In genomic region chr4:88953400-88953799, GRCh38 we compare ENCODE assay signal across 16 cellular contexts.
DNase-seq lines count a peak whose midpoint lies in the region; ATAC-seq, FAIRE-seq and TF ChIP-seq lines count a peak whose summit lies in the region.
"Had no signal": no experiment of that assay in that cellular context is flagged by ENCODE, and none has a peak within 500 bp of the region (broad histone marks: within the 10 kb centered on the region; RNA-seq: fewer than 3 reads in every experiment).

No MANE protein-coding gene starts in this region.

- H3K4me2 ChIP-seq in GM23338 = no peak overlapping the region

- H4K20me1 ChIP-seq in GM23338 (replicated peaks; ENCODE audit: insufficient read depth) = no peaks in the 10 kb centered on the region

- no peaks in the 10 kb centered on the region for H3K27me3 Mint-ChIP-seq in activated naive CD8-positive, alpha-beta T cell treated with anti-CD3 and anti-CD28 coated beads, Interleukin-2, amount 10 ng/mL, durations not matched to agents 7 days and 5 days
- H3K27me3 Mint-ChIP-seq in activated naive CD8-positive, alpha-beta T cell treated with anti-CD3 and anti-CD28 coated beads, Interleukin-2, amount 50 U/mL, for 24 hours = no peaks in the 10 kb centered on the region
- H3K27me3 Mint-ChIP-seq in GM23338 (ENCODE audit: insufficient read depth, low read depth, poor library complexity) = peaks cover 3% of the 10 kb centered on the region

- no peaks in the 10 kb centered on the region for H3F3A ChIP-seq in GM23338 (replicated peaks; ENCODE audit: low read depth)

- no peak overlapping the region for H3K4me3 ChIP-seq in GM23338
- H3K4me3 ChIP-seq: dorsolateral prefrontal cortex, gastrocnemius medialis, tibial nerve had no signal

- H3K27ac Mint-ChIP-seq in activated naive CD8-positive, alpha-beta T cell treated with anti-CD3 and anti-CD28 coated beads, Interleukin-2, amount 10 ng/mL, durations not matched to agents 7 days and 5 days = peak overlapping the region; percentile 46
- no peak overlapping the region for H3K27ac Mint-ChIP-seq in activated naive CD8-positive, alpha-beta T cell treated with anti-CD3 and anti-CD28 coated beads, Interleukin-2, amount 50 U/mL, for 24 hours
- no peak overlapping the region for H3K27ac Mint-ChIP-seq in GM23338
- H3K27ac Mint-ChIP-seq: nephron had no signal

- H3K79me2 ChIP-seq in GM23338 (replicated peaks; ENCODE audit: insufficient read depth) = no peaks in the 10 kb centered on the region

- H3K36me3 Mint-ChIP-seq in activated naive CD8-positive, alpha-beta T cell treated with anti-CD3 and anti-CD28 coated beads, Interleukin-2, amount 10 ng/mL, durations not matched to agents 7 days and 5 days = peaks cover 14% of the 10 kb centered on the region
- H3K36me3 Mint-ChIP-seq in activated naive CD8-positive, alpha-beta T cell treated with anti-CD3 and anti-CD28 coated beads, Interleukin-2, amount 50 U/mL, for 24 hours (ENCODE audit: low read depth) = no peaks in the 10 kb centered on the region
- H3K36me3 Mint-ChIP-seq in GM23338 (ENCODE audit: low read depth) = peaks cover 18% of the 10 kb centered on the region

- H3K36me3 ChIP-seq in GM23338 (ENCODE audit: insufficient read depth) = no peaks in the 10 kb centered on the region
- H3K36me3 ChIP-seq: gastrocnemius medialis, tibial nerve had no signal

- peaks cover 14% of the 10 kb centered on the region for H3K4me1 Mint-ChIP-seq in activated naive CD8-positive, alpha-beta T cell treated with anti-CD3 and anti-CD28 coated beads, Interleukin-2, amount 10 ng/mL, durations not matched to agents 7 days and 5 days
- peaks cover 4% of the 10 kb centered on the region for H3K4me1 Mint-ChIP-seq in activated naive CD8-positive, alpha-beta T cell treated with anti-CD3 and anti-CD28 coated beads, Interleukin-2, amount 50 U/mL, for 24 hours
- peaks cover 14% of the 10 kb centered on the region for H3K4me1 Mint-ChIP-seq in GM23338
- H3K4me1 Mint-ChIP-seq: nephron had no signal

- FAIRE-seq in urothelium cell line (lab: Jason Lieb, UNC) = no peak
- FAIRE-seq: GM12892 had no signal

- TF ChIP-seq CTCF in GM23338 (conservative IDR thresholded peaks at IDR 0.05; ENCODE audit: low read depth in 2 of 2) = no peak

- H3K27ac ChIP-seq in GM23338 (ENCODE audit: low read depth) = no peak overlapping the region
- H3K27ac ChIP-seq: dorsolateral prefrontal cortex, gastrocnemius medialis had no signal

- H2AFZ ChIP-seq in GM23338 = no peak overlapping the region

- H3K9me2 ChIP-seq in GM23338 (ENCODE audit: insufficient read depth) = no peaks in the 10 kb centered on the region

- peak overlapping the region; percentile 44 for H3K4me3 Mint-ChIP-seq in activated naive CD8-positive, alpha-beta T cell treated with anti-CD3 and anti-CD28 coated beads, Interleukin-2, amount 10 ng/mL, durations not matched to agents 7 days and 5 days
- H3K4me3 Mint-ChIP-seq in activated naive CD8-positive, alpha-beta T cell treated with anti-CD3 and anti-CD28 coated beads, Interleukin-2, amount 50 U/mL, for 24 hours = no peak overlapping the region
- no peak overlapping the region for H3K4me3 Mint-ChIP-seq in GM23338
- H3K4me3 Mint-ChIP-seq: nephron had no signal

- H3K27me3 ChIP-seq in GM23338 (ENCODE audit: insufficient read depth) = no peaks in the 10 kb centered on the region
- H3K27me3 ChIP-seq: dorsolateral prefrontal cortex, gastrocnemius medialis, tibial nerve had no signal

- POLR2A ChIA-PET in activated naive CD8-positive, alpha-beta T cell treated with anti-CD3 and anti-CD28 coated beads, Interleukin-2, amount 10 ng/mL, durations not matched to agents 7 days and 5 days (lab: Charles Lee) = no interaction called here

- peak; percentile 45 for ATAC-seq in activated naive CD8-positive, alpha-beta T cell treated with anti-CD3 and anti-CD28 coated beads, Interleukin-2, amount 10 ng/mL, durations not matched to agents 7 days and 5 days (ENCODE audit: low read depth)
- no peak for ATAC-seq in activated naive CD8-positive, alpha-beta T cell treated with anti-CD3 and anti-CD28 coated beads, Interleukin-2, amount 50 U/mL, for 24 hours
- peak; percentile 89 for ATAC-seq in HG03342 (IDR thresholded peaks at IDR 0.05; ENCODE audit: unreplicated experiment)
- no peak for ATAC-seq in GM23338
- ATAC-seq: gastrocnemius medialis had no signal

- H3K4me1 ChIP-seq in GM23338 (ENCODE audit: insufficient read depth) = peaks cover 6% of the 10 kb centered on the region; the same call in 1 of the 2 replicates
- H3K4me1 ChIP-seq: gastrocnemius medialis had no signal

- no peak for DNase-seq in activated naive CD8-positive, alpha-beta T cell treated with anti-CD3 and anti-CD28 coated beads, Interleukin-2, amount 10 ng/mL, durations not matched to agents 7 days and 5 days
- DNase-seq in activated naive CD8-positive, alpha-beta T cell treated with anti-CD3 and anti-CD28 coated beads, Interleukin-2, amount 50 U/mL, for 24 hours = no peak
- DNase-seq in SKM-1 (lab: John Stamatoyannopoulos, UW; ENCODE audit: unreplicated experiment) = peak; percentile 70
- DNase-seq in urothelium cell line (ENCODE audit: low spot score) = no peak
- DNase-seq in activated CD8-positive, alpha-beta memory T cell treated with anti-CD3 and anti-CD28 coated beads, Interleukin-2, amount 50 U/mL, for 48 hours = no peak
- DNase-seq in GM23338 (ENCODE audit: low spot score) = no peak
- DNase-seq in NCI-H226 = no peak
- DNase-seq: dorsolateral prefrontal cortex, gastrocnemius medialis, H7, NCI-H1092, NCI-H526 treated with DMSO at 0.1 percent for 48 hours had no signal

- peaks cover 5% of the 10 kb centered on the region for H3K9me3 Mint-ChIP-seq in activated naive CD8-positive, alpha-beta T cell treated with anti-CD3 and anti-CD28 coated beads, Interleukin-2, amount 10 ng/mL, durations not matched to agents 7 days and 5 days
- H3K9me3 Mint-ChIP-seq in activated naive CD8-positive, alpha-beta T cell treated with anti-CD3 and anti-CD28 coated beads, Interleukin-2, amount 50 U/mL, for 24 hours = no peaks in the 10 kb centered on the region
- peaks cover 6% of the 10 kb centered on the region for H3K9me3 Mint-ChIP-seq in GM23338

TF ChIP-seq in GM23338, 12 proteins besides CTCF, POLR2A, EP300 and RAD21 (continues in another document):
- TF ChIP-seq NANOG (IDR thresholded peaks at IDR 0.05; ENCODE audit: borderline replicate concordance) (no peak), REST (IDR thresholded peaks at IDR 0.05; ENCODE audit: unreplicated experiment) (no peak), JUNB (IDR thresholded peaks at IDR 0.05; ENCODE audit: unreplicated experiment) (no peak), EZH2 (IDR thresholded peaks at IDR 0.05; ENCODE audit: low read depth, unreplicated experiment) (no peak), STAT1 (IDR thresholded peaks at IDR 0.05; ENCODE audit: unreplicated experiment) (no peak), ZNF331 (CRISPR knock-in tag; IDR thresholded peaks at IDR 0.05; ENCODE audit: low read depth) (no peak), CREB1 (CRISPR knock-in tag; IDR thresholded peaks at IDR 0.05; ENCODE audit: low read depth) (no peak), EZH2phosphoT487 (IDR thresholded peaks at IDR 0.05; ENCODE audit: unreplicated experiment) (no peak), ETS1 (IDR thresholded peaks at IDR 0.05) (no peak), ZNF114 (CRISPR knock-in tag; IDR thresholded peaks at IDR 0.05) (no peak), POLR2AphosphoS5 (IDR thresholded peaks at IDR 0.05; ENCODE audit: low read depth) (no peak)

Comparison
In these comparisons a context has a peak if more than half of its experiments do, and no peak if none do; other contexts are left out.
1. ATAC-seq: peak in activated naive CD8-positive, alpha-beta T cell treated with anti-CD3 and anti-CD28 coated beads, Interleukin-2, amount 10 ng/mL, durations not matched to agents 7 days and 5 days (single experiment) and HG03342 (single experiment); none in activated naive CD8-positive, alpha-beta T cell treated with anti-CD3 and anti-CD28 coated beads, Interleukin-2, amount 50 U/mL, for 24 hours (single experiment) and GM23338 (single experiment).